ENCODE assay signal across 25 cellular contexts in the genomic region with DNA sequence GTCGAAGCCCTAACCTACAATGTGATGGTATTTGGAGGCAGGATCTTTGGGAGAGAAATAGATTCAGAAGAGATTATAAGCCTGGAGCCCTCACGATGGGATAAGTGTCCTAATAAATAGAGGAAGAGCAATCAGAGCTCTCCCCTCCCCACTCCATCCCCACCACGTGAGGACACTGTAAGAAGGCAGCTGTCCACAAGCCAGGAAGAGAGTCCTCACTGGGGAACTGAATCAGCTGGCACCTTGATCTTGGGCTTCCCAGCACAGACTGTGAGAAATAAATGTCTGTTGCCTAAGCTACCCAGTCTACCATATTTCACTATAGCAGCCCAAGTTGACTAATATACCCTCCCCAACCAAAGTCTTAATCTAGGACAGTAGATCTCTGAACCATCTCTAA.
"Had no signal": no experiment of that assay in that cellular context is flagged by ENCODE, and none has a peak within 500 bp of the region (broad histone marks: within the 10 kb centered on the region; RNA-seq: fewer than 3 reads in every experiment).

No MANE protein-coding gene starts in this region.

- H3K9me3 ChIP-seq: esophagus muscularis mucosa, prostate gland, right lobe of liver, spleen, suprapubic skin, thyroid gland, uterus had no signal

- H3K4me3 Mint-ChIP-seq: dendritic cell treated with granulocyte-macrophage colony-stimulating factor and Interleukin-4, amounts not matched to agents 40 ng/mL and 50 ng/mL, for 4 days; effector memory CD8-positive, alpha-beta T cell; immature natural killer cell; mesothelial cell of epicardium; naive B cell; nephron; type B pancreatic cell had no signal

- H3K27me3 ChIP-seq: esophagus muscularis mucosa, foreskin keratinocyte, right lobe of liver, spleen, suprapubic skin, thyroid gland, uterus had no signal

- H3K36me3 ChIP-seq: esophagus muscularis mucosa, prostate gland, right lobe of liver, suprapubic skin, thyroid gland, uterus had no signal

- H3K27me3 Mint-ChIP-seq: dendritic cell treated with granulocyte-macrophage colony-stimulating factor and Interleukin-4, amounts not matched to agents 40 ng/mL and 50 ng/mL, for 4 days; effector memory CD8-positive, alpha-beta T cell; naive B cell; type B pancreatic cell had no signal

- H3K27ac Mint-ChIP-seq: dendritic cell treated with granulocyte-macrophage colony-stimulating factor and Interleukin-4, amounts not matched to agents 40 ng/mL and 50 ng/mL, for 4 days; mesothelial cell of epicardium; type B pancreatic cell had no signal

- H3K4me1 ChIP-seq: parathyroid adenoma, prostate gland, thyroid gland had no signal

- DNase-seq: cerebellar nuclear complex; effector memory CD8-positive, alpha-beta T cell; foreskin keratinocyte; immature natural killer cell; kidney; left cardiac atrium; left ventricle myocardium superior; mammary epithelial cell; naive B cell; right lobe of liver; spleen; stimulated activated CD4-positive, alpha-beta T cell treated with anti-CD3 and anti-CD28 coated beads, Interleukin-15, amount 100 ng/mL, for 24 hours; stimulated activated CD4-positive, alpha-beta T cell treated with anti-CD3 and anti-CD28 coated beads, Interleukin-1b, Interleukin-23, amount 100 ng/mL, for 48 hours; stimulated activated CD4-positive, alpha-beta T cell treated with anti-CD3 and anti-CD28 coated beads, Interleukin-4, amount 100 ng/mL, for 24 hours; thyroid gland; uterus had no signal

- H3K9me3 Mint-ChIP-seq: dendritic cell treated with granulocyte-macrophage colony-stimulating factor and Interleukin-4, amounts not matched to agents 40 ng/mL and 50 ng/mL, for 4 days; effector memory CD8-positive, alpha-beta T cell; immature natural killer cell; naive B cell; type B pancreatic cell had no signal

- H3K27ac ChIP-seq: epithelial cell of prostate, esophagus muscularis mucosa, foreskin keratinocyte, parathyroid adenoma, prostate gland, suprapubic skin, thyroid gland, uterus had no signal

- ATAC-seq: effector memory CD8-positive, alpha-beta T cell; foreskin keratinocyte; left cardiac atrium; left ventricle myocardium superior; right lobe of liver had no signal

- H3K4me3 ChIP-seq: esophagus muscularis mucosa, prostate gland, right lobe of liver, spleen, suprapubic skin, thyroid gland, uterus had no signal
